1 cellular context compared by ENCODE assay signal in genomic region chr19:39399684-39400465, GRCh38.
TF ChIP-seq lines count a peak whose summit lies in the region.

No MANE protein-coding gene starts in this region.

TF ChIP-seq in IMR-90, 13 proteins besides CTCF, POLR2A, EP300 and RAD21:
- no peak for TF ChIP-seq CEBPB (IDR thresholded peaks at IDR 0.05; ENCODE audit: low read depth, low read length)
- TF ChIP-seq RCOR1 (IDR thresholded peaks at IDR 0.05; ENCODE audit: insufficient replicate concordance, low read length), result no peak
- TF ChIP-seq, protein P1, sequence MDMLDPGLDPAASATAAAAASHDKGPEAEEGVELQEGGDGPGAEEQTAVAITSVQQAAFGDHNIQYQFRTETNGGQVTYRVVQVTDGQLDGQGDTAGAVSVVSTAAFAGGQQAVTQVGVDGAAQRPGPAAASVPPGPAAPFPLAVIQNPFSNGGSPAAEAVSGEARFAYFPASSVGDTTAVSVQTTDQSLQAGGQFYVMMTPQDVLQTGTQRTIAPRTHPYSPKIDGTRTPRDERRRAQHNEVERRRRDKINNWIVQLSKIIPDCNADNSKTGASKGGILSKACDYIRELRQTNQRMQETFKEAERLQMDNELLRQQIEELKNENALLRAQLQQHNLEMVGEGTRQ (IDR thresholded peaks at IDR 0.05; ENCODE audit: low read depth, low read length), result no peak
- no peak for TF ChIP-seq NFE2L2 (IDR thresholded peaks at IDR 0.05; ENCODE audit: low read depth, low read length)
- TF ChIP-seq MXI1 (IDR thresholded peaks at IDR 0.05; ENCODE audit: borderline replicate concordance, low read depth, low read length), result no peak
- TF ChIP-seq MAZ (IDR thresholded peaks at IDR 0.05; ENCODE audit: borderline replicate concordance, low read depth, low read length), result no peak
- TF ChIP-seq CHD1 (IDR thresholded peaks at IDR 0.05; ENCODE audit: low read depth, low read length), result no peak
- no peak for TF ChIP-seq FOS (IDR thresholded peaks at IDR 0.05; ENCODE audit: low read depth, low read length)
- TF ChIP-seq RFX5 (IDR thresholded peaks at IDR 0.05; ENCODE audit: low read depth, low read length), result no peak
- no peak for TF ChIP-seq BHLHE40 (IDR thresholded peaks at IDR 0.05; ENCODE audit: low read depth, low read length)
- TF ChIP-seq ELK1 (IDR thresholded peaks at IDR 0.05; ENCODE audit: borderline replicate concordance, low read depth, low read length), result no peak
- TF ChIP-seq MAFK (IDR thresholded peaks at IDR 0.05; ENCODE audit: low read depth, low read length), result no peak
- TF ChIP-seq SMC3 (IDR thresholded peaks at IDR 0.05; ENCODE audit: low read depth, low read length), result no peak
TF ChIP-seq in IMR-90: peak in this region for 0.
